Comparison of ENCODE assay signal across 17 cellular contexts in genomic region chr7:140215281-140215680, GRCh38.
"Had no signal": no experiment of that assay in that cellular context is flagged by ENCODE, and none has a peak within 500 bp of the region (broad histone marks: within the 10 kb centered on the region; RNA-seq: fewer than 3 reads in every experiment).

No MANE protein-coding gene starts in this region.

- H3K4me3 ChIP-seq: ascending aorta, breast epithelium, heart left ventricle, lower lobe of right lung, psoas muscle, upper lobe of right lung had no signal

- H3K27me3 Mint-ChIP-seq: stimulated activated naive CD8-positive, alpha-beta T cell treated with anti-CD3 and anti-CD28 coated beads, Interleukin-15, Interleukin-2, amounts not matched to agents 100 ng/mL and 50 ng/mL, for 24 hours had no signal

- DNase-seq: activated CD8-positive, alpha-beta memory T cell treated with anti-CD3 and anti-CD28 coated beads, Interleukin-2, amount 50 U/mL, for 48 hours; activated T-cell treated with anti-CD3 and anti-CD28 coated beads, Interleukin-2, amount 50 U/mL, for 72 hours; effector memory CD4-positive, alpha-beta T cell; heart left ventricle; left cardiac atrium; lower lobe of right lung; psoas muscle; upper lobe of right lung had no signal

- H3K27me3 ChIP-seq: ascending aorta, breast epithelium, heart left ventricle, upper lobe of right lung had no signal

- H3K4me1 Mint-ChIP-seq: neural crest cell had no signal

- ATAC-seq: left cardiac atrium, psoas muscle, sciatic nerve, WTC11 had no signal

- H3K27ac ChIP-seq: ascending aorta, heart left ventricle, lower lobe of right lung, psoas muscle, upper lobe of right lung had no signal

- H3K27ac Mint-ChIP-seq: dendritic cell treated with granulocyte-macrophage colony-stimulating factor and Interleukin-4, amounts not matched to agents 40 ng/mL and 50 ng/mL, for 4 days; stimulated activated naive CD8-positive, alpha-beta T cell treated with anti-CD3 and anti-CD28 coated beads, Interleukin-15, Interleukin-2, amounts not matched to agents 100 ng/mL and 50 ng/mL, for 24 hours; WTC11 had no signal

- H3K4me3 Mint-ChIP-seq: dendritic cell treated with granulocyte-macrophage colony-stimulating factor and Interleukin-4, amounts not matched to agents 40 ng/mL and 50 ng/mL, for 4 days; neural crest cell; stimulated activated naive CD8-positive, alpha-beta T cell treated with anti-CD3 and anti-CD28 coated beads, Interleukin-15, Interleukin-2, amounts not matched to agents 100 ng/mL and 50 ng/mL, for 24 hours; WTC11 had no signal

- H3K4me1 ChIP-seq: ascending aorta, breast epithelium, psoas muscle had no signal

- H3K36me3 ChIP-seq: ascending aorta, breast epithelium, heart left ventricle, lower lobe of right lung, upper lobe of right lung had no signal

- H3K9me3 ChIP-seq: ascending aorta, breast epithelium, lower lobe of right lung, psoas muscle, upper lobe of right lung had no signal

- FAIRE-seq: frontal cortex, TTC549 had no signal

- H3K9me3 Mint-ChIP-seq: stimulated activated naive CD8-positive, alpha-beta T cell treated with anti-CD3 and anti-CD28 coated beads, Interleukin-15, Interleukin-2, amounts not matched to agents 100 ng/mL and 50 ng/mL, for 24 hours had no signal
